Comparison of ENCODE assay signal across 12 cellular contexts in genomic region chr6:129498556-129498940, GRCh38.
A peak's percentile ranks its signal among the peaks of the same experiment; 100 is the strongest.
DNase-seq lines count a peak whose midpoint lies in the region; ATAC-seq and TF ChIP-seq lines count a peak whose summit lies in the region.
"Had no signal": no experiment of that assay in that cellular context is flagged by ENCODE, and none has a peak within 500 bp of the region (broad histone marks: within the 10 kb centered on the region; RNA-seq: fewer than 3 reads in every experiment).

No MANE protein-coding gene starts in this region.

- H3K4me3 ChIP-seq in esophagus squamous epithelium: peak overlapping the region in 1 of 4 donors; percentile 40
- peak overlapping the region; percentile 43 for H3K4me3 ChIP-seq in skeletal muscle satellite cell (ENCODE audit: low read length)
- H3K4me3 ChIP-seq: prostate gland had no signal

- peaks cover 9% of the 10 kb centered on the region for H3K4me1 Mint-ChIP-seq in progenitor cell of endocrine pancreas (ENCODE audit: low read depth)

- H3K4me1 ChIP-seq in esophagus squamous epithelium: peaks cover 11 to 53% (median 20%) of the 10 kb centered on the region in 3 donors
- H3K4me1 ChIP-seq in skeletal muscle satellite cell (ENCODE audit: control insufficient read depth, insufficient read depth, low read length): peaks cover 70% of the 10 kb centered on the region
- H3K4me1 ChIP-seq: prostate gland had no signal

- H3K36me3 ChIP-seq in esophagus squamous epithelium (peaks cover 0 to 4% (median 0%) of the 10 kb centered on the region in 3 donors), skeletal muscle satellite cell (ENCODE audit: insufficient read depth, low read length) (peaks cover 1% of the 10 kb centered on the region)
- H3K36me3 ChIP-seq: prostate gland had no signal

- 22 to 28% methylated on average over 2 of the region's 2 CpGs for WGBS in esophagus squamous epithelium, 2 donors

- TF ChIP-seq CTCF in esophagus squamous epithelium (IDR thresholded peaks at IDR 0.05): no peak
- TF ChIP-seq CTCF in progenitor cell of endocrine pancreas (IDR thresholded peaks at IDR 0.05; ENCODE audit: unreplicated experiment): no peak

- no peaks in the 10 kb centered on the region for H3K36me3 Mint-ChIP-seq in progenitor cell of endocrine pancreas (ENCODE audit: insufficient read depth)

- H3K27me3 ChIP-seq in esophagus squamous epithelium (no peaks in the 10 kb centered on the region), skeletal muscle satellite cell (ENCODE audit: control insufficient read depth, insufficient read depth, low read length) (no peaks in the 10 kb centered on the region)

- H3K9me3 Mint-ChIP-seq in progenitor cell of endocrine pancreas (ENCODE audit: low read depth): no peaks in the 10 kb centered on the region

- H3K27ac ChIP-seq in esophagus squamous epithelium: peak overlapping the region in 3 of 4 donors; percentile 20 to 51 (median 51)

- peak; percentile 29 for ATAC-seq in SK-N-SH treated with all-trans-retinoic acid at 6 μM for 48 hours

- no peak overlapping the region for H3K27ac Mint-ChIP-seq in progenitor cell of endocrine pancreas

- DNase-seq in HCEC 1CT (peak; percentile 66), esophagus squamous epithelium (lab: John Stamatoyannopoulos, UW) (no peak), putamen (ENCODE audit: low spot score) (no peak), progenitor cell of endocrine pancreas (ENCODE audit: low spot score, unreplicated experiment) (no peak), NOMO-1 treated with DMSO at 0.1 percent for 48 hours (lab: John Stamatoyannopoulos, UW; ENCODE audit: unreplicated experiment) (no peak)
- no peak for DNase-seq in activated CD8-positive, alpha-beta memory T cell treated with anti-CD3 and anti-CD28 coated beads, Interleukin-2, amount 50 U/mL, for 48 hours
- DNase-seq: activated gamma-delta T cell, GOT3, T1000 had no signal

- H3K9me3 ChIP-seq in esophagus squamous epithelium (no peaks in the 10 kb centered on the region), skeletal muscle satellite cell (replicated peaks; ENCODE audit: low read length) (no peaks in the 10 kb centered on the region)
- H3K9me3 ChIP-seq: prostate gland had no signal

- intact Hi-C loops in esophagus squamous epithelium (cut with DNase I): no loop called here

- peak overlapping the region; percentile 77 for H3K4me2 ChIP-seq in skeletal muscle satellite cell (ENCODE audit: low read length)

- peak overlapping the region; percentile 52 for H3K9ac ChIP-seq in skeletal muscle satellite cell (ENCODE audit: low read depth, low read length)

- H3K4me3 Mint-ChIP-seq in progenitor cell of endocrine pancreas (ENCODE audit: low read depth): no peak overlapping the region

- no peaks in the 10 kb centered on the region for H3K27me3 Mint-ChIP-seq in progenitor cell of endocrine pancreas

- no peak for TF ChIP-seq POLR2A in esophagus squamous epithelium (IDR thresholded peaks at IDR 0.05)

TF ChIP-seq in SK-N-SH treated with all-trans-retinoic acid at 6 μM for 48 hours, 23 proteins besides CTCF, POLR2A, EP300 and RAD21:
- TF ChIP-seq ISL1 (CRISPR knock-in tag; IDR thresholded peaks at IDR 0.05) (peak; percentile 76), CSDC2 (CRISPR knock-in tag; IDR thresholded peaks at IDR 0.05) (no peak)
